In the genomic region with DNA sequence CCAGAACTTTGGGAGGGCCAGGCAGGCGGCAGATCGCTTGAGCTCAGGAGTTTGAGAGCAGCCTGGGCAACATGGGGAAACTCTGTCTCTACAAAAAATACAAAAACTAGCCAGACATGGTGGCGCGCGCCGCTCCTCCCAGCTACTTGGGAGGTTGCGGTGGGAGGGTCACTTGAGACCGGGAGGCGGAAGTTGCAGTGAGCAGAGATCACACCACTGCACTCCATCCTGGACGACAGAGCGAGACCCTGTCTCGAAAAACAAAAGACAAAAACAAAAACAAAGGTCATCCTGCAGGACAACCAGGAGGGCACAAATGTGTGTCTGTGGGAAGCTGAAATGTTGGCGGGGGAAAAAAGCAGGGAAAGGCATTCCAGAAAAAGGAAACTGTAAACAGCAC, we compare ENCODE assay signal across 10 cellular contexts.
A peak's percentile ranks its signal among the peaks of the same experiment; 100 is the strongest.
DNase-seq lines count a peak whose midpoint lies in the region; ATAC-seq and TF ChIP-seq lines count a peak whose summit lies in the region.
"Had no signal": no experiment of that assay in that cellular context is flagged by ENCODE, and none has a peak within 500 bp of the region (broad histone marks: within the 10 kb centered on the region; RNA-seq: fewer than 3 reads in every experiment).

No MANE protein-coding gene starts in this region.

- H3K36me3 ChIP-seq in colonic mucosa, result no peaks in the 10 kb centered on the region
- H3K36me3 ChIP-seq in mesenchymal stem cell (ENCODE audit: control insufficient read depth in 1 of 2, insufficient read depth in 2 of 2, low read depth in 1 of 2, low read length in 2 of 2), result no peaks in the 10 kb centered on the region

- peak overlapping the region; percentile 17 for H2BK15ac ChIP-seq in mesenchymal stem cell (ENCODE audit: low read depth, poor library complexity, severe bottlenecking)

- TF ChIP-seq CTCF in colonic mucosa (IDR thresholded peaks at IDR 0.05) (no peak), type B pancreatic cell (conservative IDR thresholded peaks at IDR 0.05) (no peak)

- peak overlapping the region; percentile 21 for H2BK120ac ChIP-seq in mesenchymal stem cell (ENCODE audit: low read depth, low read length)

- no peak for DNase-seq in activated naive CD4-positive, alpha-beta T cell treated with anti-CD3 and anti-CD28 coated beads for 36 hours
- no peak for DNase-seq in activated naive CD4-positive, alpha-beta T cell treated with Interleukin-2 at 50 U/mL for 16 hours
- no peak for DNase-seq in colonic mucosa
- DNase-seq in mesenchymal stem cell, result peak; percentile 48
- DNase-seq in type B pancreatic cell (ENCODE audit: extremely low spot score, unreplicated experiment), result no peak
- DNase-seq in NCI-H2196 treated with DMSO at 0.1 percent for 48 hours (lab: John Stamatoyannopoulos, UW; ENCODE audit: unreplicated experiment), result no peak
- DNase-seq in stimulated activated naive CD4-positive, alpha-beta T cell (lab: John Stamatoyannopoulos, UW), result no peak
- DNase-seq: DMS153 had no signal

- H3K9me3 ChIP-seq in colonic mucosa (no peaks in the 10 kb centered on the region), mesenchymal stem cell (ENCODE audit: control insufficient read depth, low read length) (no peaks in the 10 kb centered on the region)

- H2BK5ac ChIP-seq in mesenchymal stem cell (ENCODE audit: low read depth, low read length, poor library complexity, severe bottlenecking), result no peak overlapping the region

- H3K27ac ChIP-seq in colonic mucosa (peak overlapping the region; percentile 95), mesenchymal stem cell (ENCODE audit: low read length, poor library complexity, severe bottlenecking) (no peak overlapping the region)

- ATAC-seq in GM19328 (IDR thresholded peaks at IDR 0.05; ENCODE audit: unreplicated experiment), result no peak
- ATAC-seq: HCT116 had no signal

- H4K8ac ChIP-seq in mesenchymal stem cell (ENCODE audit: low read length), result peak overlapping the region; percentile 21

- intact Hi-C loops in activated naive CD4-positive, alpha-beta T cell treated with anti-CD3 and anti-CD28 coated beads for 36 hours (cut with micrococcal nuclease), result no loop called here
- intact Hi-C loops in colonic mucosa (cut with DNase I), result no loop called here

- CTCF ChIA-PET in activated naive CD4-positive, alpha-beta T cell treated with anti-CD3 and anti-CD28 coated beads for 36 hours (lab: Charles Lee), result interaction anchor here (0.7 kb wide), 1 partner anchor 170 kb away, joined by 3 read pairs; no protein-coding TSS in a partner anchor

- no peaks in the 10 kb centered on the region for H3K27me3 Mint-ChIP-seq in activated naive CD4-positive, alpha-beta T cell treated with anti-CD3 and anti-CD28 coated beads for 36 hours (ENCODE audit: low read depth)
- no peaks in the 10 kb centered on the region for H3K27me3 Mint-ChIP-seq in type B pancreatic cell

- peak overlapping the region in 1 of 2 experiments; percentile 21 for H3K4ac ChIP-seq in mesenchymal stem cell (ENCODE audit: low read depth in 1 of 2, low read length in 2 of 2)

- peak overlapping the region; percentile 6 to 10 for H2BK12ac ChIP-seq in mesenchymal stem cell (ENCODE audit: low read length in 2 of 2)

- H2AK5ac ChIP-seq in mesenchymal stem cell (ENCODE audit: low read length, severe bottlenecking), result no peak overlapping the region

- peaks cover 21% of the 10 kb centered on the region for H3K4me1 Mint-ChIP-seq in activated naive CD4-positive, alpha-beta T cell treated with anti-CD3 and anti-CD28 coated beads for 36 hours (ENCODE audit: low read depth)
- H3K4me1 Mint-ChIP-seq in type B pancreatic cell (ENCODE audit: unreplicated experiment), result peaks cover 26% of the 10 kb centered on the region

- H3K23ac ChIP-seq in mesenchymal stem cell (ENCODE audit: low read length in 2 of 2), result no peak overlapping the region

- H3K9ac ChIP-seq in colonic mucosa (ENCODE audit: low read depth in 2 of 2, low read length in 2 of 2) (peak overlapping the region in 1 of 2 donors; percentile 57), mesenchymal stem cell (ENCODE audit: low read length) (peak overlapping the region; percentile 94)

- H3K79me1 ChIP-seq in mesenchymal stem cell (replicated peaks; ENCODE audit: low read length, poor library complexity, severe bottlenecking), result no peaks in the 10 kb centered on the region

- no peaks in the 10 kb centered on the region for H3K9me3 Mint-ChIP-seq in activated naive CD4-positive, alpha-beta T cell treated with anti-CD3 and anti-CD28 coated beads for 36 hours
- no peaks in the 10 kb centered on the region for H3K9me3 Mint-ChIP-seq in type B pancreatic cell

- H4K91ac ChIP-seq in mesenchymal stem cell (ENCODE audit: low read length), result no peak overlapping the region

- H3K14ac ChIP-seq in mesenchymal stem cell (ENCODE audit: low read length in 2 of 2), result no peak overlapping the region

- H3K4me3 ChIP-seq in colonic mucosa (no peak overlapping the region), mesenchymal stem cell (ENCODE audit: insufficient read depth in 1 of 2, low read depth in 1 of 2, low read length in 2 of 2) (peak overlapping the region in 1 of 2 experiments; percentile 71)

- peak overlapping the region; percentile 5 for H2AFZ ChIP-seq in mesenchymal stem cell (ENCODE audit: low read depth, low read length)

- no peak overlapping the region for H3K27ac Mint-ChIP-seq in activated naive CD4-positive, alpha-beta T cell treated with anti-CD3 and anti-CD28 coated beads for 36 hours
- peak overlapping the region; percentile 100 for H3K27ac Mint-ChIP-seq in type B pancreatic cell

- no peak overlapping the region for H3K4me2 ChIP-seq in mesenchymal stem cell (ENCODE audit: low read length, poor library complexity, severe bottlenecking)

- peak overlapping the region; percentile 13 to 52 for H3K18ac ChIP-seq in mesenchymal stem cell (ENCODE audit: low read depth in 1 of 2, low read length in 2 of 2)

- H3K27me3 ChIP-seq in colonic mucosa (no peaks in the 10 kb centered on the region), mesenchymal stem cell (ENCODE audit: control insufficient read depth in 1 of 2, insufficient read depth in 1 of 2, low read length in 2 of 2) (no peaks in the 10 kb centered on the region)

- peaks cover 1% of the 10 kb centered on the region for H3K36me3 Mint-ChIP-seq in activated naive CD4-positive, alpha-beta T cell treated with anti-CD3 and anti-CD28 coated beads for 36 hours (ENCODE audit: low read depth)
- no peaks in the 10 kb centered on the region for H3K36me3 Mint-ChIP-seq in type B pancreatic cell

- H3K4me1 ChIP-seq in colonic mucosa (peaks cover 4% of the 10 kb centered on the region), mesenchymal stem cell (ENCODE audit: control insufficient read depth, insufficient read depth, low read depth, low read length) (peaks cover 5% of the 10 kb centered on the region)

- WGBS in mesenchymal stem cell, result 77% methylated on average over 10 of the region's 13 CpGs

- H3K4me3 Mint-ChIP-seq in activated naive CD4-positive, alpha-beta T cell treated with anti-CD3 and anti-CD28 coated beads for 36 hours, result peak overlapping the region; percentile 51
- peak overlapping the region; percentile 72 for H3K4me3 Mint-ChIP-seq in type B pancreatic cell
